Comparison of ENCODE assay signal across 18 cellular contexts in genomic region chr5:3324421-3325101, GRCh38.
DNase-seq lines count a peak whose midpoint lies in the region; ATAC-seq, FAIRE-seq and TF ChIP-seq lines count a peak whose summit lies in the region.
"Had no signal": no experiment of that assay in that cellular context is flagged by ENCODE, and none has a peak within 500 bp of the region (broad histone marks: within the 10 kb centered on the region; RNA-seq: fewer than 3 reads in every experiment).

No MANE protein-coding gene starts in this region.

- intact Hi-C loops in Right ventricle myocardium inferior (cut with DNase I) (no loop called here), HepG2 (cut with micrococcal nuclease; ENCODE audit: unreplicated experiment) (no loop called here)

- peak overlapping the region; percentile 33 for H3K27ac Mint-ChIP-seq in type B pancreatic cell
- H3K27ac Mint-ChIP-seq: activated naive CD4-positive, alpha-beta T cell treated with anti-CD3 and anti-CD28 coated beads, Interleukin-2, amount 50 U/mL, for 24 hours; CD4-positive, CD25-positive, alpha-beta regulatory T cell; stimulated activated naive B cell treated with anti-CD40 and anti-IgM and Interleukin-4, amounts not matched to agents 10 μg/mL and 1 μg/mL and 100 μg/mL, for 72 hours; T-helper 2 cell treated with Interferon-gamma antibody and Interleukin-4, amounts not matched to agents 5 μg/mL and 100 μg/mL, for 36 hours had no signal

- H3K4me1 Mint-ChIP-seq in type B pancreatic cell (ENCODE audit: unreplicated experiment) = peaks cover 13% of the 10 kb centered on the region
- H3K4me1 Mint-ChIP-seq: activated naive CD4-positive, alpha-beta T cell treated with anti-CD3 and anti-CD28 coated beads, Interleukin-2, amount 50 U/mL, for 24 hours; CD4-positive, CD25-positive, alpha-beta regulatory T cell; central memory CD8-positive, alpha-beta T cell; stimulated activated naive B cell treated with anti-CD40 and anti-IgM and Interleukin-4, amounts not matched to agents 10 μg/mL and 1 μg/mL and 100 μg/mL, for 72 hours had no signal

- 71% methylated on average over 17 of the region's 36 CpGs for WGBS in HepG2 (ENCODE audit: low lambda C conversion rate)

- no peaks in the 10 kb centered on the region for H3K9me3 Mint-ChIP-seq in type B pancreatic cell
- H3K9me3 Mint-ChIP-seq: activated naive CD4-positive, alpha-beta T cell treated with anti-CD3 and anti-CD28 coated beads, Interleukin-2, amount 50 U/mL, for 24 hours; central memory CD8-positive, alpha-beta T cell had no signal

- H3K9ac ChIP-seq in HepG2 (ENCODE audit: insufficient read depth, low read depth, low read length) = no peak overlapping the region

- no peaks in the 10 kb centered on the region for H3K79me2 ChIP-seq in HepG2 (ENCODE audit: insufficient read depth, low read length)

- POLR2A ChIA-PET in HepG2 (lab: Yijun Ruan, JAX) = no interaction called here

- H2AFZ ChIP-seq in HepG2 (ENCODE audit: low read length) = no peak overlapping the region

- no peak for TF ChIP-seq RAD21 in HepG2 (CRISPR knock-in tag; IDR thresholded peaks at IDR 0.05)

- H3K36me3 Mint-ChIP-seq in type B pancreatic cell = no peaks in the 10 kb centered on the region
- H3K36me3 Mint-ChIP-seq: activated naive CD4-positive, alpha-beta T cell treated with anti-CD3 and anti-CD28 coated beads, Interleukin-2, amount 50 U/mL, for 24 hours; CD4-positive, CD25-positive, alpha-beta regulatory T cell; stimulated activated naive B cell treated with anti-CD40 and anti-IgM and Interleukin-4, amounts not matched to agents 10 μg/mL and 1 μg/mL and 100 μg/mL, for 72 hours had no signal

- H3K27ac ChIP-seq in right atrium auricular region (no peak overlapping the region), VCaP (peak overlapping the region; percentile 57), HepG2 (ENCODE audit: extremely low read length, insufficient read depth, low read length) (no peak overlapping the region)
- H3K27ac ChIP-seq: uterus had no signal

- peak; percentile 70 for DNase-seq in Right ventricle myocardium inferior (ENCODE audit: missing footprints)
- no peak for DNase-seq in right atrium auricular region (ENCODE audit: low spot score)
- DNase-seq in HepG2 (ENCODE audit: low spot score) = no peak
- no peak for DNase-seq in type B pancreatic cell (ENCODE audit: extremely low spot score, unreplicated experiment)
- no peak for DNase-seq in G401 (ENCODE audit: low spot score)
- DNase-seq in GM13977 (ENCODE audit: low spot score) = no peak
- no peak for DNase-seq in NCI-H146 (lab: John Stamatoyannopoulos, UW)
- DNase-seq: NCI-H1694; SHP77 treated with DMSO at 0.1 percent for 48 hours; stimulated activated naive B cell treated with anti-CD40 and anti-IgM and Interleukin-4, amounts not matched to agents 10 μg/mL and 1 μg/mL and 100 μg/mL, for 72 hours; uterus had no signal

- H3K27me3 ChIP-seq in right atrium auricular region (no peaks in the 10 kb centered on the region), HepG2 (ENCODE audit: control insufficient read depth in 1 of 2, insufficient read depth in 2 of 2, low read length in 2 of 2) (no peaks in the 10 kb centered on the region; a peak in 2 of 5 replicates)
- H3K27me3 ChIP-seq: uterus had no signal

- TF ChIP-seq POLR2A in HepG2 (IDR thresholded peaks at IDR 0.05; ENCODE audit: insufficient read depth in 1 of 2, low read depth in 2 of 2, low read length in 2 of 2) = no peak

- peaks cover 9% of the 10 kb centered on the region for H3K27me3 Mint-ChIP-seq in type B pancreatic cell
- H3K27me3 Mint-ChIP-seq: activated naive CD4-positive, alpha-beta T cell treated with anti-CD3 and anti-CD28 coated beads, Interleukin-2, amount 50 U/mL, for 24 hours; CD4-positive, CD25-positive, alpha-beta regulatory T cell; central memory CD8-positive, alpha-beta T cell; stimulated activated naive B cell treated with anti-CD40 and anti-IgM and Interleukin-4, amounts not matched to agents 10 μg/mL and 1 μg/mL and 100 μg/mL, for 72 hours had no signal

- no peaks in the 10 kb centered on the region for H3K9me3 ChIP-seq in right atrium auricular region
- H3K9me3 ChIP-seq in HepG2 (ENCODE audit: low read length) = peaks cover 19% of the 10 kb centered on the region
- H3K9me3 ChIP-seq: uterus had no signal

- H3K4me2 ChIP-seq in HepG2 (ENCODE audit: low read depth, low read length) = no peak overlapping the region

- H3K4me1 ChIP-seq in right atrium auricular region (no peaks in the 10 kb centered on the region), HepG2 (ENCODE audit: insufficient read depth, low read length) (no peaks in the 10 kb centered on the region)
- H3K4me1 ChIP-seq: uterus had no signal

- in situ Hi-C loops in HepG2 (cut with HindIII; ENCODE audit: extremely low pct_ligation_motif_present, low pct_unique_long_range_greater_than_20kb) (no loop called here), G401 (cut with HindIII; ENCODE audit: low sequenced_read_pairs) (no loop called here), GM13977 (cut with MboI; ENCODE audit: low pct_unique_long_range_greater_than_20kb, low sequenced_read_pairs, unreplicated experiment) (no loop called here)

- CTCF ChIA-PET in HepG2 (lab: Yijun Ruan, JAX; ENCODE audit: low intra/inter-chr PET ratio, low total read pairs) = no interaction called here

- no TSS peak for BruUV-seq in HepG2 (replicated peaks; lab: Mats Ljungman, UMichigan)

- H3K4me3 Mint-ChIP-seq in type B pancreatic cell = no peak overlapping the region
- H3K4me3 Mint-ChIP-seq: activated naive CD4-positive, alpha-beta T cell treated with anti-CD3 and anti-CD28 coated beads, Interleukin-2, amount 50 U/mL, for 24 hours; CD4-positive, CD25-positive, alpha-beta regulatory T cell; central memory CD8-positive, alpha-beta T cell; stimulated activated naive B cell treated with anti-CD40 and anti-IgM and Interleukin-4, amounts not matched to agents 10 μg/mL and 1 μg/mL and 100 μg/mL, for 72 hours; T-helper 2 cell treated with Interferon-gamma antibody and Interleukin-4, amounts not matched to agents 5 μg/mL and 100 μg/mL, for 36 hours had no signal

- H3K36me3 ChIP-seq in right atrium auricular region (no peaks in the 10 kb centered on the region), HepG2 (replicated peaks in 1 of 2; ENCODE audit: control insufficient read depth in 1 of 2, insufficient read depth in 2 of 2, low read length in 2 of 2) (no peaks in the 10 kb centered on the region)
- H3K36me3 ChIP-seq: uterus had no signal

- TF ChIP-seq EP300 in HepG2 (IDR thresholded peaks at IDR 0.05; ENCODE audit: low read depth in 2 of 2, low read length in 2 of 2) (no peak), HepG2 (CRISPR knock-in tag; IDR thresholded peaks at IDR 0.05; ENCODE audit: borderline replicate concordance) (no peak)

- no peak for TF ChIP-seq CTCF in right atrium auricular region (IDR thresholded peaks at IDR 0.05)
- TF ChIP-seq CTCF in VCaP (conservative IDR thresholded peaks at IDR 0.05) = no peak
- TF ChIP-seq CTCF in HepG2 (CRISPR knock-in tag; IDR thresholded peaks at IDR 0.05) = no peak
- TF ChIP-seq CTCF in type B pancreatic cell (conservative IDR thresholded peaks at IDR 0.05) = no peak
- TF ChIP-seq CTCF in GM13977 (IDR thresholded peaks at IDR 0.05; ENCODE audit: extremely low read depth, insufficient read depth, missing control alignments) = no peak

- no peak for FAIRE-seq in HepG2 (lab: Jason Lieb, UNC)

- ATAC-seq in Right ventricle myocardium inferior (no peak), HepG2 (peak; percentile 74)
- ATAC-seq: GM12878; left lobe of liver; stimulated activated naive B cell treated with anti-CD40 and anti-IgM and Interleukin-4, amounts not matched to agents 10 μg/mL and 1 μg/mL and 100 μg/mL, for 72 hours had no signal

- H3K4me3 ChIP-seq in right atrium auricular region = no peak overlapping the region
- no peak overlapping the region for H3K4me3 ChIP-seq in HepG2 (replicated peaks in 1 of 3; ENCODE audit: insufficient read depth in 1 of 3, low read depth in 2 of 3, low read length in 3 of 3)
- H3K4me3 ChIP-seq: GM12878, uterus had no signal

- H4K20me1 ChIP-seq in HepG2 (ENCODE audit: insufficient read depth, low read length) = no peaks in the 10 kb centered on the region

TF ChIP-seq in HepG2, 621 proteins besides CTCF, POLR2A, EP300 and RAD21 (continues in another document):
- TF ChIP-seq FOXP1 (IDR thresholded peaks at IDR 0.05) = no peak
- TF ChIP-seq FOXP1 (CRISPR knock-in tag; IDR thresholded peaks at IDR 0.05) = no peak
- TF ChIP-seq HMGXB4 (CRISPR knock-in tag; IDR thresholded peaks at IDR 0.05; ENCODE audit: borderline replicate concordance in 1 of 2, low read depth in 1 of 2) = no peak
- TF ChIP-seq ZNF430 (CRISPR knock-in tag; IDR thresholded peaks at IDR 0.05) = no peak
- TF ChIP-seq TERF1 (CRISPR knock-in tag; IDR thresholded peaks at IDR 0.05) = no peak
